Comparison of ENCODE assay signal across 1 cellular context in the genomic region with DNA sequence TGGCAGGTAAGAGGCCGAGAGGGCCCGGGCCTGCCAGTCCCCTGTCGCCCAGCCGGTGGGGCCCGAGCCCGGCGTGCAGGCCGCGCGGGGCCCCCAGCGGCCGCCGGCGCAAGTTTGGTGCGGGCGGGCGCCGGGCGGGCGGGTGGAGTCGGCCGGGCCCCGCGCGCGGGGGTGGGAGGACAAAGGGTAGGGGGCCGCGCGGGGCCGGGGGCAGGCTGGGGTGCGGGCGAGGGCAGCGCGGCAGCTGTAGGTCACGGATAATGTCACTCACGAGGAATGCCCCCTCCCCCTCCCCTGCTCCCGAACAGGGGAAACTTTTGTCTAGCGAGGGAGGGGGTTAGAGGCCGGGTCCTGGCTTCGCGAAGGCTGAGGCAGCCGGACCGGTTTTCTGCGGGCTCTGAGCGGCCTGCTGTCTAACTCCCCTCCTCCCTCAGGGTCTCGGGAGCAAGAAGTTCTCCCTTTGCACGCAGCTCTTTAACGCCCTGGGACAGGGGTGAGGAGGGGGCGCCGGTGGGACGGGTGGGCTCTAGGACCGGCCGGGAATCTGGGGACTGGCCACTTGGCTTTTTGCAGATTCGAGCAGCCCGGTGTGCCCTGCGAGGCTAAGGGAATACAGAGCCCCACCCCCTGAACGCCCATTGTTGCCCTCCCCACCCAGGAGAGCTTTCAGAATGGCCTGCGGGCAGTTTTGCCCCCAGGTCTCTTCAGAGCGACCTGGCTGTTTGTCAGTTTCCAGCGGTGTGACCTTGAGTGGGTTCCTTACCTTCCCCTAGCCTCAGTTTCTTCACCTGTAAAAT.
TF ChIP-seq lines count a peak whose summit lies in the region.

No MANE protein-coding gene starts in this region.

TF ChIP-seq in HEK293, 187 proteins besides CTCF, POLR2A, EP300 and RAD21 (continued from another document and continues in another):
- TF ChIP-seq, protein P1, sequence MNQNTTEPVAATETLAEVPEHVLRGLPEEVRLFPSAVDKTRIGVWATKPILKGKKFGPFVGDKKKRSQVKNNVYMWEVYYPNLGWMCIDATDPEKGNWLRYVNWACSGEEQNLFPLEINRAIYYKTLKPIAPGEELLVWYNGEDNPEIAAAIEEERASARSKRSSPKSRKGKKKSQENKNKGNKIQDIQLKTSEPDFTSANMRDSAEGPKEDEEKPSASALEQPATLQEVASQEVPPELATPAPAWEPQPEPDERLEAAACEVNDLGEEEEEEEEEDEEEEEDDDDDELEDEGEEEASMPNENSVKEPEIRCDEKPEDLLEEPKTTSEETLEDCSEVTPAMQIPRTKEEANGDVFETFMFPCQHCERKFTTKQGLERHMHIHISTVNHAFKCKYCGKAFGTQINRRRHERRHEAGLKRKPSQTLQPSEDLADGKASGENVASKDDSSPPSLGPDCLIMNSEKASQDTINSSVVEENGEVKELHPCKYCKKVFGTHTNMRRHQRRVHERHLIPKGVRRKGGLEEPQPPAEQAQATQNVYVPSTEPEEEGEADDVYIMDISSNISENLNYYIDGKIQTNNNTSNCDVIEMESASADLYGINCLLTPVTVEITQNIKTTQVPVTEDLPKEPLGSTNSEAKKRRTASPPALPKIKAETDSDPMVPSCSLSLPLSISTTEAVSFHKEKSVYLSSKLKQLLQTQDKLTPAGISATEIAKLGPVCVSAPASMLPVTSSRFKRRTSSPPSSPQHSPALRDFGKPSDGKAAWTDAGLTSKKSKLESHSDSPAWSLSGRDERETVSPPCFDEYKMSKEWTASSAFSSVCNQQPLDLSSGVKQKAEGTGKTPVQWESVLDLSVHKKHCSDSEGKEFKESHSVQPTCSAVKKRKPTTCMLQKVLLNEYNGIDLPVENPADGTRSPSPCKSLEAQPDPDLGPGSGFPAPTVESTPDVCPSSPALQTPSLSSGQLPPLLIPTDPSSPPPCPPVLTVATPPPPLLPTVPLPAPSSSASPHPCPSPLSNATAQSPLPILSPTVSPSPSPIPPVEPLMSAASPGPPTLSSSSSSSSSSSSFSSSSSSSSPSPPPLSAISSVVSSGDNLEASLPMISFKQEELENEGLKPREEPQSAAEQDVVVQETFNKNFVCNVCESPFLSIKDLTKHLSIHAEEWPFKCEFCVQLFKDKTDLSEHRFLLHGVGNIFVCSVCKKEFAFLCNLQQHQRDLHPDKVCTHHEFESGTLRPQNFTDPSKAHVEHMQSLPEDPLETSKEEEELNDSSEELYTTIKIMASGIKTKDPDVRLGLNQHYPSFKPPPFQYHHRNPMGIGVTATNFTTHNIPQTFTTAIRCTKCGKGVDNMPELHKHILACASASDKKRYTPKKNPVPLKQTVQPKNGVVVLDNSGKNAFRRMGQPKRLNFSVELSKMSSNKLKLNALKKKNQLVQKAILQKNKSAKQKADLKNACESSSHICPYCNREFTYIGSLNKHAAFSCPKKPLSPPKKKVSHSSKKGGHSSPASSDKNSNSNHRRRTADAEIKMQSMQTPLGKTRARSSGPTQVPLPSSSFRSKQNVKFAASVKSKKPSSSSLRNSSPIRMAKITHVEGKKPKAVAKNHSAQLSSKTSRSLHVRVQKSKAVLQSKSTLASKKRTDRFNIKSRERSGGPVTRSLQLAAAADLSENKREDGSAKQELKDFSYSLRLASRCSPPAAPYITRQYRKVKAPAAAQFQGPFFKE (tag by site-specific recombination; IDR thresholded peaks at IDR 0.05; ENCODE audit: borderline replicate concordance) = no peak
- TF ChIP-seq, protein P2, sequence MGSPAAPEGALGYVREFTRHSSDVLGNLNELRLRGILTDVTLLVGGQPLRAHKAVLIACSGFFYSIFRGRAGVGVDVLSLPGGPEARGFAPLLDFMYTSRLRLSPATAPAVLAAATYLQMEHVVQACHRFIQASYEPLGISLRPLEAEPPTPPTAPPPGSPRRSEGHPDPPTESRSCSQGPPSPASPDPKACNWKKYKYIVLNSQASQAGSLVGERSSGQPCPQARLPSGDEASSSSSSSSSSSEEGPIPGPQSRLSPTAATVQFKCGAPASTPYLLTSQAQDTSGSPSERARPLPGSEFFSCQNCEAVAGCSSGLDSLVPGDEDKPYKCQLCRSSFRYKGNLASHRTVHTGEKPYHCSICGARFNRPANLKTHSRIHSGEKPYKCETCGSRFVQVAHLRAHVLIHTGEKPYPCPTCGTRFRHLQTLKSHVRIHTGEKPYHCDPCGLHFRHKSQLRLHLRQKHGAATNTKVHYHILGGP (tag by site-specific recombination; IDR thresholded peaks at IDR 0.05) = no peak
- TF ChIP-seq, protein P3, sequence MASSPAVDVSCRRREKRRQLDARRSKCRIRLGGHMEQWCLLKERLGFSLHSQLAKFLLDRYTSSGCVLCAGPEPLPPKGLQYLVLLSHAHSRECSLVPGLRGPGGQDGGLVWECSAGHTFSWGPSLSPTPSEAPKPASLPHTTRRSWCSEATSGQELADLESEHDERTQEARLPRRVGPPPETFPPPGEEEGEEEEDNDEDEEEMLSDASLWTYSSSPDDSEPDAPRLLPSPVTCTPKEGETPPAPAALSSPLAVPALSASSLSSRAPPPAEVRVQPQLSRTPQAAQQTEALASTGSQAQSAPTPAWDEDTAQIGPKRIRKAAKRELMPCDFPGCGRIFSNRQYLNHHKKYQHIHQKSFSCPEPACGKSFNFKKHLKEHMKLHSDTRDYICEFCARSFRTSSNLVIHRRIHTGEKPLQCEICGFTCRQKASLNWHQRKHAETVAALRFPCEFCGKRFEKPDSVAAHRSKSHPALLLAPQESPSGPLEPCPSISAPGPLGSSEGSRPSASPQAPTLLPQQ (tag by site-specific recombination; IDR thresholded peaks at IDR 0.05) = no peak; the same call in 1 of the 2 replicates
- TF ChIP-seq ZNF529 (tag by site-specific recombination; IDR thresholded peaks at IDR 0.05; ENCODE audit: insufficient replicate concordance) (no peak), ZNF514 (tag by site-specific recombination; IDR thresholded peaks at IDR 0.05) (no peak), YY1 (tag by site-specific recombination; IDR thresholded peaks at IDR 0.05) (no peak), GFI1B (tag by site-specific recombination; IDR thresholded peaks at IDR 0.05) (no peak), ZNF10 (tag by site-specific recombination; IDR thresholded peaks at IDR 0.05) (no peak), ZNF19 (tag by site-specific recombination; IDR thresholded peaks at IDR 0.05; ENCODE audit: low read depth) (no peak), ZNF155 (tag by site-specific recombination; IDR thresholded peaks at IDR 0.05) (no peak), ZNF777 (tag by site-specific recombination; IDR thresholded peaks at IDR 0.05; ENCODE audit: borderline replicate concordance) (no peak), ZNF292 (tag by site-specific recombination; IDR thresholded peaks at IDR 0.05; ENCODE audit: borderline replicate concordance, low read depth) (no peak), SP7 (tag by site-specific recombination; IDR thresholded peaks at IDR 0.05) (0 out of 2 replicates have a peak, but pooled peaks have one; percentile 25), ZNF843 (tag by site-specific recombination; IDR thresholded peaks at IDR 0.05) (no peak), SCRT2 (tag by site-specific recombination; IDR thresholded peaks at IDR 0.05) (no peak), ZNF521 (tag by site-specific recombination; IDR thresholded peaks at IDR 0.05) (no peak), ZNF621 (tag by site-specific recombination; IDR thresholded peaks at IDR 0.05) (no peak), ZNF175 (tag by site-specific recombination; IDR thresholded peaks at IDR 0.05) (no peak), ZNF654 (tag by site-specific recombination; IDR thresholded peaks at IDR 0.05; ENCODE audit: low read depth) (no peak), ZNF776 (tag by site-specific recombination; IDR thresholded peaks at IDR 0.05; ENCODE audit: borderline replicate concordance) (no peak)
- TF ChIP-seq, protein P4, sequence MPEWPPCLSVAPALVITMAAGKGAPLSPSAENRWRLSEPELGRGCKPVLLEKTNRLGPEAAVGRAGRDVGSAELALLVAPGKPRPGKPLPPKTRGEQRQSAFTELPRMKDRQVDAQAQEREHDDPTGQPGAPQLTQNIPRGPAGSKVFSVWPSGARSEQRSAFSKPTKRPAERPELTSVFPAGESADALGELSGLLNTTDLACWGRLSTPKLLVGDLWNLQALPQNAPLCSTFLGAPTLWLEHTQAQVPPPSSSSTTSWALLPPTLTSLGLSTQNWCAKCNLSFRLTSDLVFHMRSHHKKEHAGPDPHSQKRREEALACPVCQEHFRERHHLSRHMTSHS (tag by site-specific recombination; IDR thresholded peaks at IDR 0.05) = no peak
- TF ChIP-seq, protein P5, sequence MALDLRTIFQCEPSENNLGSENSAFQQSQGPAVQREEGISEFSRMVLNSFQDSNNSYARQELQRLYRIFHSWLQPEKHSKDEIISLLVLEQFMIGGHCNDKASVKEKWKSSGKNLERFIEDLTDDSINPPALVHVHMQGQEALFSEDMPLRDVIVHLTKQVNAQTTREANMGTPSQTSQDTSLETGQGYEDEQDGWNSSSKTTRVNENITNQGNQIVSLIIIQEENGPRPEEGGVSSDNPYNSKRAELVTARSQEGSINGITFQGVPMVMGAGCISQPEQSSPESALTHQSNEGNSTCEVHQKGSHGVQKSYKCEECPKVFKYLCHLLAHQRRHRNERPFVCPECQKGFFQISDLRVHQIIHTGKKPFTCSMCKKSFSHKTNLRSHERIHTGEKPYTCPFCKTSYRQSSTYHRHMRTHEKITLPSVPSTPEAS (tag by site-specific recombination; IDR thresholded peaks at IDR 0.05) = no peak
- TF ChIP-seq, protein P6, sequence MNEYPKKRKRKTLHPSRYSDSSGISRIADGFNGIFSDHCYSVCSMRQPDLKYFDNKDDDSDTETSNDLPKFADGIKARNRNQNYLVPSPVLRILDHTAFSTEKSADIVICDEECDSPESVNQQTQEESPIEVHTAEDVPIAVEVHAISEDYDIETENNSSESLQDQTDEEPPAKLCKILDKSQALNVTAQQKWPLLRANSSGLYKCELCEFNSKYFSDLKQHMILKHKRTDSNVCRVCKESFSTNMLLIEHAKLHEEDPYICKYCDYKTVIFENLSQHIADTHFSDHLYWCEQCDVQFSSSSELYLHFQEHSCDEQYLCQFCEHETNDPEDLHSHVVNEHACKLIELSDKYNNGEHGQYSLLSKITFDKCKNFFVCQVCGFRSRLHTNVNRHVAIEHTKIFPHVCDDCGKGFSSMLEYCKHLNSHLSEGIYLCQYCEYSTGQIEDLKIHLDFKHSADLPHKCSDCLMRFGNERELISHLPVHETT (tag by site-specific recombination; IDR thresholded peaks at IDR 0.05) = no peak
- TF ChIP-seq, protein P7, sequence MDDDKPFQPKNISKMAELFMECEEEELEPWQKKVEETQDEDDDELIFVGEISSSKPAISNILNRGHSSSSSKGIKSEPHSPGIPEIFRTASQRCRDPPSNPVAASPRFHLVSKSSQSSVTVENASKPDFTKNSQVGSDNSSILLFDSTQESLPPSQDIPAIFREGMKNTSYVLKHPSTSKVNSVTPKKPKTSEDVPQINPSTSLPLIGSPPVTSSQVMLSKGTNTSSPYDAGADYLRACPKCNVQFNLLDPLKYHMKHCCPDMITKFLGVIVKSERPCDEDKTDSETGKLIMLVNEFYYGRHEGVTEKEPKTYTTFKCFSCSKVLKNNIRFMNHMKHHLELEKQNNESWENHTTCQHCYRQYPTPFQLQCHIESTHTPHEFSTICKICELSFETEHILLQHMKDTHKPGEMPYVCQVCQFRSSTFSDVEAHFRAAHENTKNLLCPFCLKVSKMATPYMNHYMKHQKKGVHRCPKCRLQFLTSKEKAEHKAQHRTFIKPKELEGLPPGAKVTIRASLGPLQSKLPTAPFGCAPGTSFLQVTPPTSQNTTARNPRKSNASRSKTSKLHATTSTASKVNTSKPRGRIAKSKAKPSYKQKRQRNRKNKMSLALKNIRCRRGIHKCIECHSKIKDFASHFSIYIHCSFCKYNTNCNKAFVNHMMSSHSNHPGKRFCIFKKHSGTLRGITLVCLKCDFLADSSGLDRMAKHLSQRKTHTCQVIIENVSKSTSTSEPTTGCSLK (tag by site-specific recombination; IDR thresholded peaks at IDR 0.05) = no peak
- TF ChIP-seq, protein P8, sequence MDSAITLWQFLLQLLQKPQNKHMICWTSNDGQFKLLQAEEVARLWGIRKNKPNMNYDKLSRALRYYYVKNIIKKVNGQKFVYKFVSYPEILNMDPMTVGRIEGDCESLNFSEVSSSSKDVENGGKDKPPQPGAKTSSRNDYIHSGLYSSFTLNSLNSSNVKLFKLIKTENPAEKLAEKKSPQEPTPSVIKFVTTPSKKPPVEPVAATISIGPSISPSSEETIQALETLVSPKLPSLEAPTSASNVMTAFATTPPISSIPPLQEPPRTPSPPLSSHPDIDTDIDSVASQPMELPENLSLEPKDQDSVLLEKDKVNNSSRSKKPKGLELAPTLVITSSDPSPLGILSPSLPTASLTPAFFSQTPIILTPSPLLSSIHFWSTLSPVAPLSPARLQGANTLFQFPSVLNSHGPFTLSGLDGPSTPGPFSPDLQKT (IDR thresholded peaks at IDR 0.05; ENCODE audit: borderline replicate concordance, low read depth, low read length) = no peak
- TF ChIP-seq, protein P9, sequence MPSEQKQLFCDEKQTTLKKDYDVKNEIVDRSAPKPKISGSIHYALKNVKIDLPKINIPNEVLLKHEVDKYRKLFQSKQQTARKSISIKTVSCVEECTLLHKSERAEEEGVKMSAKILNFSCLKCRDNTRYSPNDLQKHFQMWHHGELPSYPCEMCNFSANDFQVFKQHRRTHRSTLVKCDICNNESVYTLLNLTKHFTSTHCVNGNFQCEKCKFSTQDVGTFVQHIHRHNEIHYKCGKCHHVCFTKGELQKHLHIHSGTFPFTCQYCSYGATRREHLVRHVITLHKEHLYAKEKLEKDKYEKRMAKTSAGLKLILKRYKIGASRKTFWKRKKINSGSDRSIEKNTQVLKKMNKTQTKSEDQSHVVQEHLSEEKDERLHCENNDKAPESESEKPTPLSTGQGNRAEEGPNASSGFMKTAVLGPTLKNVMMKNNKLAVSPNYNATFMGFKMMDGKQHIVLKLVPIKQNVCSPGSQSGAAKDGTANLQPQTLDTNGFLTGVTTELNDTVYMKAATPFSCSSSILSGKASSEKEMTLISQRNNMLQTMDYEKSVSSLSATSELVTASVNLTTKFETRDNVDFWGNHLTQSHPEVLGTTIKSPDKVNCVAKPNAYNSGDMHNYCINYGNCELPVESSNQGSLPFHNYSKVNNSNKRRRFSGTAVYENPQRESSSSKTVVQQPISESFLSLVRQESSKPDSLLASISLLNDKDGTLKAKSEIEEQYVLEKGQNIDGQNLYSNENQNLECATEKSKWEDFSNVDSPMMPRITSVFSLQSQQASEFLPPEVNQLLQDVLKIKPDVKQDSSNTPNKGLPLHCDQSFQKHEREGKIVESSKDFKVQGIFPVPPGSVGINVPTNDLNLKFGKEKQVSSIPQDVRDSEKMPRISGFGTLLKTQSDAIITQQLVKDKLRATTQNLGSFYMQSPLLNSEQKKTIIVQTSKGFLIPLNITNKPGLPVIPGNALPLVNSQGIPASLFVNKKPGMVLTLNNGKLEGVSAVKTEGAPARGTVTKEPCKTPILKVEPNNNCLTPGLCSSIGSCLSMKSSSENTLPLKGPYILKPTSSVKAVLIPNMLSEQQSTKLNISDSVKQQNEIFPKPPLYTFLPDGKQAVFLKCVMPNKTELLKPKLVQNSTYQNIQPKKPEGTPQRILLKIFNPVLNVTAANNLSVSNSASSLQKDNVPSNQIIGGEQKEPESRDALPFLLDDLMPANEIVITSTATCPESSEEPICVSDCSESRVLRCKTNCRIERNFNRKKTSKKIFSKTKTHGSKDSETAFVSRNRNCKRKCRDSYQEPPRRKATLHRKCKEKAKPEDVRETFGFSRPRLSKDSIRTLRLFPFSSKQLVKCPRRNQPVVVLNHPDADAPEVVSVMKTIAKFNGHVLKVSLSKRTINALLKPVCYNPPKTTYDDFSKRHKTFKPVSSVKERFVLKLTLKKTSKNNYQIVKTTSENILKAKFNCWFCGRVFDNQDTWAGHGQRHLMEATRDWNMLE (tag by site-specific recombination; conservative IDR thresholded peaks at IDR 0.05; ENCODE audit: low read depth) = no peak
